ENCODE assay signal across 33 cellular contexts in genomic region chr10:92207061-92207460, GRCh38.
"Had no signal": no experiment of that assay in that cellular context is flagged by ENCODE, and none has a peak within 500 bp of the region (broad histone marks: within the 10 kb centered on the region; RNA-seq: fewer than 3 reads in every experiment).

No MANE protein-coding gene starts in this region.

- FAIRE-seq: urothelium cell line had no signal

- H3K9ac ChIP-seq: parathyroid adenoma had no signal

- H3K4me3 Mint-ChIP-seq: naive thymus-derived CD8-positive, alpha-beta T cell; natural killer cell treated with Interleukin-12 subunit alpha and Interleukin-12 subunit beta and Interleukin-15 and Interleukin-18, amount 100 ng/mL, for 72 hours; nephron progenitor cell; neural crest cell; stimulated activated memory B cell treated with anti-CD40 and anti-IgM and Interleukin-4, amounts not matched to agents 10 μg/mL and 1 μg/mL and 100 μg/mL, for 72 hours; stimulated activated naive CD8-positive, alpha-beta T cell treated with anti-CD3 and anti-CD28 coated beads, Interleukin-15, amount 100 ng/mL, for 72 hours had no signal

- H3K36me3 ChIP-seq: ovary, right lobe of liver, suprapubic skin, tibial artery, transverse colon, upper lobe of left lung, vagina had no signal

- H3K4me1 ChIP-seq: parathyroid adenoma, right lobe of liver, testis had no signal

- H3K4me1 Mint-ChIP-seq: neural crest cell; stimulated activated memory B cell treated with anti-CD40 and anti-IgM and Interleukin-4, amounts not matched to agents 10 μg/mL and 1 μg/mL and 100 μg/mL, for 72 hours; stimulated activated naive CD8-positive, alpha-beta T cell treated with anti-CD3 and anti-CD28 coated beads, Interleukin-15, amount 100 ng/mL, for 72 hours had no signal

- ATAC-seq: naive thymus-derived CD8-positive, alpha-beta T cell; natural killer cell treated with Interleukin-12 subunit alpha and Interleukin-12 subunit beta and Interleukin-15 and Interleukin-18, amount 100 ng/mL, for 72 hours; psoas muscle; right cardiac atrium; right lobe of liver; stimulated activated memory B cell treated with anti-CD40 and anti-IgM and Interleukin-4, amounts not matched to agents 10 μg/mL and 1 μg/mL and 100 μg/mL, for 72 hours; stimulated activated naive CD8-positive, alpha-beta T cell treated with anti-CD3 and anti-CD28 coated beads, Interleukin-15, amount 100 ng/mL, for 72 hours; stimulated activated naive CD8-positive, alpha-beta T cell treated with anti-CD3 and anti-CD28 coated beads, Interleukin-15, Interleukin-2, amounts not matched to agents 100 U/mL and 50 U/mL, for 24 hours had no signal

- H3K27me3 ChIP-seq: neutrophil, ovary, right lobe of liver, spleen, suprapubic skin, testis, tibial artery, transverse colon, upper lobe of left lung, vagina had no signal

- H3K4me2 ChIP-seq: smooth muscle cell had no signal

- H3K27ac ChIP-seq: neutrophil, ovary, parathyroid adenoma, psoas muscle, right lobe of liver, skin epidermis, spleen, suprapubic skin, testis, tibial artery, transverse colon, upper lobe of left lung, vagina had no signal

- DNase-seq: naive thymus-derived CD8-positive, alpha-beta T cell; nephron progenitor cell; nucleus accumbens; ovary; posterior cingulate gyrus; psoas muscle; right cardiac atrium; right lobe of liver; spleen; stimulated activated CD4-positive, alpha-beta T cell treated with anti-CD3 and anti-CD28 coated beads, Interleukin-12 subunit alpha, Interleukin-12 subunit beta, amount 100 ng/mL, for 4 hours; stimulated activated CD4-positive, alpha-beta T cell treated with anti-CD3 and anti-CD28 coated beads, Interleukin-1b, Interleukin-23, amount 100 ng/mL, for 48 hours; stimulated activated CD4-positive, alpha-beta T cell treated with anti-CD3 and anti-CD28 coated beads, Interleukin-4, amount 100 ng/mL, for 1 hour; stimulated activated CD4-positive, alpha-beta T cell treated with anti-CD3 and anti-CD28 coated beads, Interleukin-4, amount 100 ng/mL, for 4 hours; stimulated activated CD8-positive, alpha-beta memory T cell treated with anti-CD3 and anti-CD28 coated beads, Interleukin-4, amount 100 ng/mL, for 48 hours; stimulated activated naive CD4-positive, alpha-beta T cell; stimulated activated naive CD8-positive, alpha-beta T cell treated with anti-CD3 and anti-CD28 coated beads, Interleukin-15, amount 100 ng/mL, for 72 hours; stimulated activated naive CD8-positive, alpha-beta T cell treated with anti-CD3 and anti-CD28 coated beads, Interleukin-15, Interleukin-2, amounts not matched to agents 100 U/mL and 50 U/mL, for 24 hours; substantia nigra; testis; tibial artery; transverse colon; upper lobe of left lung had no signal

- H3K27me3 Mint-ChIP-seq: naive thymus-derived CD8-positive, alpha-beta T cell; natural killer cell treated with Interleukin-12 subunit alpha and Interleukin-12 subunit beta and Interleukin-15 and Interleukin-18, amount 100 ng/mL, for 72 hours; progenitor cell of endocrine pancreas; stimulated activated memory B cell treated with anti-CD40 and anti-IgM and Interleukin-4, amounts not matched to agents 10 μg/mL and 1 μg/mL and 100 μg/mL, for 72 hours; stimulated activated naive CD8-positive, alpha-beta T cell treated with anti-CD3 and anti-CD28 coated beads, Interleukin-15, amount 100 ng/mL, for 72 hours had no signal

- H3K9me3 Mint-ChIP-seq: naive thymus-derived CD8-positive, alpha-beta T cell; natural killer cell treated with Interleukin-12 subunit alpha and Interleukin-12 subunit beta and Interleukin-15 and Interleukin-18, amount 100 ng/mL, for 72 hours; nephron progenitor cell; neural crest cell; stimulated activated memory B cell treated with anti-CD40 and anti-IgM and Interleukin-4, amounts not matched to agents 10 μg/mL and 1 μg/mL and 100 μg/mL, for 72 hours; stimulated activated naive CD8-positive, alpha-beta T cell treated with anti-CD3 and anti-CD28 coated beads, Interleukin-15, amount 100 ng/mL, for 72 hours had no signal

- H3K36me3 Mint-ChIP-seq: natural killer cell treated with Interleukin-12 subunit alpha and Interleukin-12 subunit beta and Interleukin-15 and Interleukin-18, amount 100 ng/mL, for 72 hours; stimulated activated memory B cell treated with anti-CD40 and anti-IgM and Interleukin-4, amounts not matched to agents 10 μg/mL and 1 μg/mL and 100 μg/mL, for 72 hours had no signal

- H3K27ac Mint-ChIP-seq: naive thymus-derived CD8-positive, alpha-beta T cell; natural killer cell treated with Interleukin-12 subunit alpha and Interleukin-12 subunit beta and Interleukin-15 and Interleukin-18, amount 100 ng/mL, for 72 hours; nephron progenitor cell; progenitor cell of endocrine pancreas; stimulated activated memory B cell treated with anti-CD40 and anti-IgM and Interleukin-4, amounts not matched to agents 10 μg/mL and 1 μg/mL and 100 μg/mL, for 72 hours; stimulated activated naive CD8-positive, alpha-beta T cell treated with anti-CD3 and anti-CD28 coated beads, Interleukin-15, amount 100 ng/mL, for 72 hours had no signal

- H3K4me3 ChIP-seq: ovary, psoas muscle, right lobe of liver, skin epidermis, smooth muscle cell, spleen, suprapubic skin, testis, tibial artery, transverse colon, upper lobe of left lung, vagina had no signal
